Comparison of ENCODE assay signal across 8 cellular contexts in the genomic region with DNA sequence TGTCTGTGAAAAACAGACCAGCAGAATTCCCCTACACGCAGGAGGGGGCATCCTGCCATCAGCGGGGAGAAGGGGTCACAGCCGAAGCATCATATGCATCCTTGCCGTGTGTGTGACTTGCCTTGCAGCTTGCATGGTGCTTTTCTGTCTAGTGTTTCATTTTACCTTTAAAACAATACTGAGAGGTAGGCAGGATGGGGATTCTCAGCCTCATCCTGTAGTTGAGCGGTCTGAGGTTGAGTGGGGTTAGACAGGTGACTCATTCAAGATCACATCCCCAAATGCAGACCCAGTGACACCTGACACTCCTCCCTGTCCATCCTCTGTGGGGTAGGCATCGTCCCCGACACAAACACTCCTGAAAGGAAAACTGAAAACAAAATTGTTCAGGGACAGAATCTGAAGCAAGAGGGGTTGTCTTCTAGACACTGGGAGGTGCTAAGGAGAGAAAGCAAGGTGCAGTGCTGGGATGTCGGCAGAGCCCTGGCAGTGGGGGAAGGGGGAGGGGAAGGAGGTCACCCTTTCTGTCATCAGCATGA. TPM values are rescaled to one million over a fixed set of nuclear protein-coding genes. Genes with fewer than 3 reads are reported as not detected.
DNase-seq lines count a peak whose midpoint lies in the region; ATAC-seq and TF ChIP-seq lines count a peak whose summit lies in the region.

No MANE protein-coding gene starts in this region.

- H3K14ac ChIP-seq in mesenchymal stem cell (ENCODE audit: low read length in 2 of 2): no peak overlapping the region

- no peak for TF ChIP-seq CTCF in A673 (conservative IDR thresholded peaks at IDR 0.05; ENCODE audit: low read depth, low read length)

- H2AK5ac ChIP-seq in mesenchymal stem cell (ENCODE audit: low read length, severe bottlenecking): peak overlapping the region; percentile 47

- 75% methylated on average over 8 of the region's 8 CpGs for WGBS in mesenchymal stem cell

- H2AFZ ChIP-seq in mesenchymal stem cell (ENCODE audit: low read depth, low read length): no peak overlapping the region

- H2BK12ac ChIP-seq in mesenchymal stem cell (ENCODE audit: low read length in 2 of 2): no peak overlapping the region

- BruUV-seq in A673 (replicated peaks; lab: Mats Ljungman, UMichigan): no TSS peak

- H3K27ac ChIP-seq in mesenchymal stem cell (ENCODE audit: low read length, poor library complexity, severe bottlenecking) (peak overlapping the region; percentile 96), A673 (ENCODE audit: low read depth, low read length, poor library complexity, severe bottlenecking) (no peak overlapping the region)

- H3K36me3 ChIP-seq in mesenchymal stem cell (ENCODE audit: control insufficient read depth in 1 of 2, insufficient read depth in 2 of 2, low read depth in 1 of 2, low read length in 2 of 2): peaks cover 19 to 30% of the 10 kb centered on the region in 2 experiments
- H3K36me3 ChIP-seq in A673 (ENCODE audit: insufficient read depth, low read length, poor library complexity, severe bottlenecking): no peaks in the 10 kb centered on the region

- H3K23ac ChIP-seq in mesenchymal stem cell (ENCODE audit: low read length in 2 of 2): no peak overlapping the region

- no peaks in the 10 kb centered on the region for H3K27me3 ChIP-seq in mesenchymal stem cell (ENCODE audit: control insufficient read depth in 1 of 2, insufficient read depth in 1 of 2, low read length in 2 of 2)
- no peaks in the 10 kb centered on the region for H3K27me3 ChIP-seq in A673 (replicated peaks; ENCODE audit: insufficient read depth, low read depth, low read length, poor library complexity)

- CTCF ChIA-PET in A673 (lab: Charles Lee): no interaction called here

- peak overlapping the region; percentile 84 for H2BK15ac ChIP-seq in mesenchymal stem cell (ENCODE audit: low read depth, poor library complexity, severe bottlenecking)

- no peak overlapping the region for H3K9ac ChIP-seq in mesenchymal stem cell (ENCODE audit: low read length)

- H3K9me3 ChIP-seq in mesenchymal stem cell (ENCODE audit: control insufficient read depth, low read length) (peaks cover 4% of the 10 kb centered on the region), A673 (ENCODE audit: low read depth, low read length, poor library complexity, severe bottlenecking) (no peaks in the 10 kb centered on the region)

- no peak overlapping the region for H4K91ac ChIP-seq in mesenchymal stem cell (ENCODE audit: low read length)

- peak overlapping the region; percentile 9 for H2BK5ac ChIP-seq in mesenchymal stem cell (ENCODE audit: low read depth, low read length, poor library complexity, severe bottlenecking)

- DNase-seq in activated CD4-positive, alpha-beta T cell treated with anti-CD3 and anti-CD28 coated beads, Interleukin-2, amount 50 U/mL, for 1 hour: peak; percentile 70
- no peak for DNase-seq in mesenchymal stem cell
- no peak for DNase-seq in A673 (ENCODE audit: low spot score)
- no peak for DNase-seq in RKO (ENCODE audit: low spot score)
- no peak for DNase-seq in CD1c-positive myeloid dendritic cell (ENCODE audit: extremely low spot score)
- no peak for DNase-seq in hepatic stellate cell (ENCODE audit: low spot score)

- no peak overlapping the region for H3K18ac ChIP-seq in mesenchymal stem cell (ENCODE audit: low read depth in 1 of 2, low read length in 2 of 2)

- peak overlapping the region; percentile 48 for H4K8ac ChIP-seq in mesenchymal stem cell (ENCODE audit: low read length)

- peaks cover 6% of the 10 kb centered on the region for H3K4me1 ChIP-seq in mesenchymal stem cell (ENCODE audit: control insufficient read depth, insufficient read depth, low read depth, low read length)
- no peaks in the 10 kb centered on the region for H3K4me1 ChIP-seq in A673 (ENCODE audit: insufficient read depth, low read length, poor library complexity, severe bottlenecking)

- H3K79me1 ChIP-seq in mesenchymal stem cell (replicated peaks; ENCODE audit: low read length, poor library complexity, severe bottlenecking): peaks cover 3% of the 10 kb centered on the region

- no peak overlapping the region for H3K4ac ChIP-seq in mesenchymal stem cell (ENCODE audit: low read depth in 1 of 2, low read length in 2 of 2)

- no peak overlapping the region for H2BK120ac ChIP-seq in mesenchymal stem cell (ENCODE audit: low read depth, low read length)

- intact Hi-C loops in A673 (cut with micrococcal nuclease; ENCODE audit: unreplicated experiment): no loop called here

- POLR2A ChIA-PET in A673 (lab: Charles Lee; ENCODE audit: low non-redundant PET): no interaction called here

- ATAC-seq in GM18508 (IDR thresholded peaks at IDR 0.05; ENCODE audit: insufficient read depth, unreplicated experiment): peak; percentile 45
- peak; percentile 70 for ATAC-seq in HG02943 (IDR thresholded peaks at IDR 0.05; ENCODE audit: low read depth, unreplicated experiment)

- H3K4me3 ChIP-seq in mesenchymal stem cell (ENCODE audit: insufficient read depth in 1 of 2, low read depth in 1 of 2, low read length in 2 of 2) (no peak overlapping the region), A673 (ENCODE audit: low read depth, low read length, poor library complexity, severe bottlenecking) (no peak overlapping the region)

- no peak overlapping the region for H3K4me2 ChIP-seq in mesenchymal stem cell (ENCODE audit: low read length, poor library complexity, severe bottlenecking)

RNA-seq across cellular contexts. Expression of gene ARL4C, which starts 7.9 kb away (rescaled TPM):
- 16.2 TPM for polyA plus RNA-seq in mesenchymal stem cell (2013, experiment 1 of 2)
- polyA plus RNA-seq in mesenchymal stem cell (2013, experiment 2 of 2): 15.9 TPM
- total RNA-seq in A673 (2021): 3.0 and 3.5 TPM in 2 replicates
